ENCODE assay signal across 8 cellular contexts in the genomic region with DNA sequence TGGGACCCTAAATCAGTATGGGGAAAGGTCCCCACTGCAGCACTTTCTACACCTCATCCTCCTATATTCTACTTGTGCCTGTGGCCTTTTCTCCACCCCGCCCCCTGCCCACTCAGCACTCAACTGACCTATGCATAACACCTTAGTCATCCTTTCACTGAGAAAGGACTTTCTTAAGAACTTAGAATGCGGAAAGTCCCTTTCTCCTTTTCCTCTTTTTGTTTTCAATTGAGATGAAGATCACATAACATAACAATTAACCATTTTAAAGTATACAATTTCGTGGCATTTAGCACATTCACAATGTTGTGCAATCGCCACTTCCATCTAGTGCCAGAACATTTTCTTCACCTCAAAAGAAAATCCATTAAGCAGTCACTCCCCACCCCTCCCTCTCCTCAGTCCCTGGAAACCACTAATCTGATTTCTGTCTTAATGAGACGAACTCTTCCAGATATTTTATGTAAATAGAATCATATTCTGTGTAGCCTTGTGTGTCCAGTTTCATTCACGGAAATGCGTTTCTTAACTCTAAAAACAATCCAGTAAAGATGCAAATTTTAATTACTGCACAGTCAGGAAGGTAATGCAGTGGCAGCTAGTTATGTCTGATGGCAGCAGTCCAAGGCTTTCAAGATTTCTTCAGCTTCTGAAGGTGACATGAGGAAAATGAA. TPM values are rescaled to one million over a fixed set of nuclear protein-coding genes. Genes with fewer than 3 reads are reported as not detected.
DNase-seq lines count a peak whose midpoint lies in the region; ATAC-seq, FAIRE-seq and TF ChIP-seq lines count a peak whose summit lies in the region.

No MANE protein-coding gene starts in this region.

- no peaks in the 10 kb centered on the region for H3K27me3 Mint-ChIP-seq in T-helper 17 cell

- peaks cover 2% of the 10 kb centered on the region for H3K36me3 Mint-ChIP-seq in T-helper 17 cell (ENCODE audit: low read depth)

- intact Hi-C loops in dorsolateral prefrontal cortex (cut with DNase I) = no loop called here

- H3K4me1 Mint-ChIP-seq in T-helper 17 cell = peaks cover 18% of the 10 kb centered on the region

- H3K27ac ChIP-seq in dorsolateral prefrontal cortex = no peak overlapping the region

- H3K4me3 ChIP-seq in fibroblast of pulmonary artery (replicated peaks; ENCODE audit: low read depth, low read length) = no peak overlapping the region
- no peak overlapping the region for H3K4me3 ChIP-seq in dorsolateral prefrontal cortex

- FAIRE-seq in GM18507 (lab: Jason Lieb, UNC) = peak; percentile 77

- no peak overlapping the region for H3K27ac Mint-ChIP-seq in T-helper 17 cell

- DNase-seq in GM18507 (ENCODE audit: extremely low spot score, insufficient read length, low read depth) = peak; percentile 4
- no peak for DNase-seq in T-helper 17 cell
- DNase-seq in fibroblast of pulmonary artery (ENCODE audit: low read depth) = peak; percentile 82
- DNase-seq in stimulated activated CD8-positive, alpha-beta memory T cell treated with anti-CD3 and anti-CD28 coated beads, Interleukin-15, amount 100 ng/mL, for 24 hours (ENCODE audit: low read depth) = peak; percentile 27
- DNase-seq in dorsolateral prefrontal cortex = no peak
- DNase-seq in NCI-H2029 (lab: John Stamatoyannopoulos, UW) = no peak

- H3K4me3 Mint-ChIP-seq in T-helper 17 cell = no peak overlapping the region

- ATAC-seq in HG02852 (IDR thresholded peaks at IDR 0.05; ENCODE audit: unreplicated experiment) (peak; percentile 69), T-helper 17 cell (peak; percentile 28), GM21576 (IDR thresholded peaks at IDR 0.05; ENCODE audit: unreplicated experiment) (no peak)

- no peaks in the 10 kb centered on the region for H3K27me3 ChIP-seq in dorsolateral prefrontal cortex

- TF ChIP-seq CTCF in fibroblast of pulmonary artery (IDR thresholded peaks at IDR 0.05; ENCODE audit: low read length, missing control alignments) (no peak), dorsolateral prefrontal cortex (IDR thresholded peaks at IDR 0.05 in 54 of 56, conservative IDR thresholded peaks at IDR 0.05 in 2 of 56; ENCODE audit: low read depth in 1 of 56, partially characterized antibody in 56 of 56) (no peak)

- H3K9me3 ChIP-seq in T-helper 17 cell (ENCODE audit: control insufficient read depth, low read length, poor library complexity, severe bottlenecking) = no peaks in the 10 kb centered on the region

RNA-seq across cellular contexts. Expression of gene FAS, which starts 41.7 kb away (rescaled TPM):
- 10 to 100 TPM; 80.0 to 82.8 TPM for total RNA-seq in T-helper 17 cell
- 10 to 100 TPM in 77 of 120 experiments, 1 to 10 TPM in 43; 3.2 to 28.4 (median 12.1) TPM for total RNA-seq in dorsolateral prefrontal cortex

Comparison
In these comparisons a context has a peak if more than half of its experiments do, and no peak if none do; other contexts are left out.
1. DNase-seq: peak in GM18507 (single experiment), fibroblast of pulmonary artery (single experiment) and stimulated activated CD8-positive, alpha-beta memory T cell treated with anti-CD3 and anti-CD28 coated beads, Interleukin-15, amount 100 ng/mL, for 24 hours (single experiment); none in T-helper 17 cell (0 of 3), dorsolateral prefrontal cortex (0 of 10) and NCI-H2029 (single experiment).